Comparison of ENCODE assay signal across 10 cellular contexts in the genomic region with DNA sequence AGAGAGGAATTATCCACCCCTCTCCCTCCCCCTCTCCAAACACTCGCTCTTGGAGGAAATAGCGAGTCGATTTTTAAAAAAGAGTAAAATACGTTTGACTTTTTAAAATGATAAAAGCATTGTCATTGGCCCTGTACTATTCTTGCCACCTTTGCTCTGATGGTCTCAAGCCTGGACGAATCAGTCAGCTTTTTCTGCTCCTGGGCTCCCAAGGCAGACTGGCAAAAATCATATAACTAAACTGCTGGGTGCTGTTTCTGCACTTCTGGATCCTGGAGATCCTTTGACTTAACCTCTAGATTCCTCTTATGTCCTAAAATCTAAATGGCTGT. TPM values are rescaled to one million over a fixed set of nuclear protein-coding genes. Genes with fewer than 3 reads are reported as not detected.
DNase-seq lines count a peak whose midpoint lies in the region; ATAC-seq and TF ChIP-seq lines count a peak whose summit lies in the region.
"Had no signal": no experiment of that assay in that cellular context is flagged by ENCODE, and none has a peak within 500 bp of the region (broad histone marks: within the 10 kb centered on the region; RNA-seq: fewer than 3 reads in every experiment).

No MANE protein-coding gene starts in this region.

- no peak overlapping the region for H3K27ac ChIP-seq in mesodermal cell (ENCODE audit: low read depth, low read length, severe bottlenecking)
- peak overlapping the region; percentile 36 to 64 for H3K27ac ChIP-seq in testis

- H3K9me3 Mint-ChIP-seq in activated CD8-positive, alpha-beta T cell treated with anti-CD3 and anti-CD28 coated beads for 36 hours, result no peaks in the 10 kb centered on the region
- H3K9me3 Mint-ChIP-seq in activated CD8-positive, alpha-beta T cell treated with anti-CD3 and anti-CD28 coated beads, Interleukin-2, amount 10 ng/mL, durations not matched to agents 7 days and 5 days (ENCODE audit: insufficient read depth), result no peaks in the 10 kb centered on the region

- H3K27ac Mint-ChIP-seq in activated CD8-positive, alpha-beta T cell treated with anti-CD3 and anti-CD28 coated beads for 36 hours, result no peak overlapping the region
- H3K27ac Mint-ChIP-seq in activated CD8-positive, alpha-beta T cell treated with anti-CD3 and anti-CD28 coated beads, Interleukin-2, amount 10 ng/mL, durations not matched to agents 7 days and 5 days, result no peak overlapping the region

- peak overlapping the region; percentile 13 for H3K4me3 Mint-ChIP-seq in activated CD8-positive, alpha-beta T cell treated with anti-CD3 and anti-CD28 coated beads for 36 hours
- no peak overlapping the region for H3K4me3 Mint-ChIP-seq in activated CD8-positive, alpha-beta T cell treated with anti-CD3 and anti-CD28 coated beads, Interleukin-2, amount 10 ng/mL, durations not matched to agents 7 days and 5 days

- H3K9me3 ChIP-seq in mesodermal cell (ENCODE audit: control insufficient read depth, low read length), result no peaks in the 10 kb centered on the region
- H3K9me3 ChIP-seq in testis, result no peaks in the 10 kb centered on the region

- H3K36me3 ChIP-seq in mesodermal cell (ENCODE audit: control insufficient read depth, insufficient read depth, low read length) (peaks cover 18% of the 10 kb centered on the region), testis (ENCODE audit: low read depth, missing control alignments) (no peaks in the 10 kb centered on the region)

- WGBS in mesodermal cell (ENCODE audit: insufficient coverage in 2 of 2), 2 experiments, result 80 to 81% methylated on average over 4 to 5 of the region's 5 CpGs
- 24 to 33% methylated on average over 5 of the region's 5 CpGs for WGBS in testis, 2 donors

- intact Hi-C loops in activated CD8-positive, alpha-beta T cell treated with anti-CD3 and anti-CD28 coated beads for 36 hours (cut with micrococcal nuclease), result no loop called here
- intact Hi-C loops in testis (cut with DNase I; ENCODE audit: low total_unique reads), result no loop called here

- no peak for TF ChIP-seq POLR2A in testis (IDR thresholded peaks at IDR 0.05)

- H3K4me1 Mint-ChIP-seq in activated CD8-positive, alpha-beta T cell treated with anti-CD3 and anti-CD28 coated beads for 36 hours (ENCODE audit: low read depth), result peaks cover 34% of the 10 kb centered on the region
- H3K4me1 Mint-ChIP-seq in activated CD8-positive, alpha-beta T cell treated with anti-CD3 and anti-CD28 coated beads, Interleukin-2, amount 10 ng/mL, durations not matched to agents 7 days and 5 days (ENCODE audit: low read depth), result peaks cover 32% of the 10 kb centered on the region

- DNase-seq in activated CD8-positive, alpha-beta T cell treated with anti-CD3 and anti-CD28 coated beads for 36 hours, result no peak
- DNase-seq in activated CD8-positive, alpha-beta T cell treated with anti-CD3 and anti-CD28 coated beads, Interleukin-2, amount 10 ng/mL, durations not matched to agents 7 days and 5 days, result no peak
- DNase-seq in cardiac fibroblast (ENCODE audit: low read depth in 2 of 2) (no peak), testis (no peak), NAMALWA (ENCODE audit: low spot score) (no peak), GM10248 (ENCODE audit: extremely low spot score) (no peak)
- DNase-seq: H9, NCI-H2227 treated with DMSO at 0.1 percent for 48 hours had no signal

- H3K4me3 ChIP-seq in cardiac fibroblast (replicated peaks in 1 of 2; ENCODE audit: low read depth in 2 of 2, low read length in 2 of 2) (peak overlapping the region; percentile 93 to 95), mesodermal cell (ENCODE audit: extremely low read depth, insufficient read depth, low read length, poor library complexity, severe bottlenecking) (peak overlapping the region; percentile 95), testis (no peak overlapping the region)

- no peak for ATAC-seq in activated CD8-positive, alpha-beta T cell treated with anti-CD3 and anti-CD28 coated beads for 36 hours
- ATAC-seq in activated CD8-positive, alpha-beta T cell treated with anti-CD3 and anti-CD28 coated beads, Interleukin-2, amount 10 ng/mL, durations not matched to agents 7 days and 5 days, result no peak
- ATAC-seq in GM18870 (IDR thresholded peaks at IDR 0.05; ENCODE audit: unreplicated experiment), result no peak

- peaks cover 11% of the 10 kb centered on the region for H3K27me3 Mint-ChIP-seq in activated CD8-positive, alpha-beta T cell treated with anti-CD3 and anti-CD28 coated beads for 36 hours
- H3K27me3 Mint-ChIP-seq in activated CD8-positive, alpha-beta T cell treated with anti-CD3 and anti-CD28 coated beads, Interleukin-2, amount 10 ng/mL, durations not matched to agents 7 days and 5 days (ENCODE audit: low read depth), result peaks cover 20% of the 10 kb centered on the region

- CTCF ChIA-PET in activated CD8-positive, alpha-beta T cell treated with anti-CD3 and anti-CD28 coated beads for 36 hours (lab: Charles Lee), result interaction anchor here (1.1 to 2.0 kb wide), 2 partner anchors 13 to 225 kb away, joined by 3 to 5 read pairs; a partner anchor contains a TSS
- CTCF ChIA-PET in activated CD8-positive, alpha-beta T cell treated with anti-CD3 and anti-CD28 coated beads, Interleukin-2, amount 10 ng/mL, durations not matched to agents 7 days and 5 days (lab: Charles Lee), result no interaction called here
- CTCF ChIA-PET in GM10248 (lab: Yijun Ruan, JAX), result interaction anchor here (0.9 to 1.7 kb wide), 3 partner anchors 9 to 29 kb away, joined by 3 to 4 read pairs (median 4); no protein-coding TSS in a partner anchor

- TF ChIP-seq CTCF in activated CD8-positive, alpha-beta T cell treated with anti-CD3 and anti-CD28 coated beads for 36 hours (IDR thresholded peaks at IDR 0.05), result no peak
- TF ChIP-seq CTCF in cardiac fibroblast (IDR thresholded peaks at IDR 0.05; ENCODE audit: low read depth, low read length) (no peak), testis (IDR thresholded peaks at IDR 0.05) (no peak), GM10248 (IDR thresholded peaks at IDR 0.05; ENCODE audit: control extremely low read depth, extremely low read depth, low read depth, missing control alignments) (no peak)

- H3K4me1 ChIP-seq in mesodermal cell (ENCODE audit: control insufficient read depth, insufficient read depth, low read length, poor library complexity, severe bottlenecking) (peaks cover 10% of the 10 kb centered on the region), testis (peaks cover 4% of the 10 kb centered on the region)

- H3K36me3 Mint-ChIP-seq in activated CD8-positive, alpha-beta T cell treated with anti-CD3 and anti-CD28 coated beads for 36 hours (ENCODE audit: low read depth), result no peaks in the 10 kb centered on the region
- H3K36me3 Mint-ChIP-seq in activated CD8-positive, alpha-beta T cell treated with anti-CD3 and anti-CD28 coated beads, Interleukin-2, amount 10 ng/mL, durations not matched to agents 7 days and 5 days (ENCODE audit: low read depth), result no peaks in the 10 kb centered on the region

- H3K27me3 ChIP-seq in testis, result no peaks in the 10 kb centered on the region

- POLR2A ChIA-PET in activated CD8-positive, alpha-beta T cell treated with anti-CD3 and anti-CD28 coated beads for 36 hours (lab: Charles Lee), result no interaction called here
- POLR2A ChIA-PET in activated CD8-positive, alpha-beta T cell treated with anti-CD3 and anti-CD28 coated beads, Interleukin-2, amount 10 ng/mL, durations not matched to agents 7 days and 5 days (lab: Charles Lee), result no interaction called here
- POLR2A ChIA-PET in GM10248 (lab: Yijun Ruan, JAX), result no interaction called here

RNA-seq across cellular contexts. Expression of a gene that starts 1.7 kb away (rescaled TPM):
- 1 to 10 TPM; 2.4 TPM for total RNA-seq in activated CD8-positive, alpha-beta T cell treated with anti-CD3 and anti-CD28 coated beads for 36 hours
- total RNA-seq in activated CD8-positive, alpha-beta T cell treated with anti-CD3 and anti-CD28 coated beads, Interleukin-2, amount 10 ng/mL, durations not matched to agents 7 days and 5 days, result 1 to 10 TPM; 1.6 to 1.8 TPM
- 40.4 TPM for polyA plus RNA-seq in mesodermal cell (2013, experiment 1 of 2)
- 40.2 TPM for polyA plus RNA-seq in mesodermal cell (2013, experiment 2 of 2)
- total RNA-seq in testis, result 10 to 100 TPM; 34.7 to 40.7 TPM
- 55.7 TPM for polyA plus RNA-seq in testis (ENCODE audit: insufficient read depth, low read depth, low replicate concordance)

Comparison
In these comparisons a context has a peak if more than half of its experiments do, and no peak if none do; other contexts are left out.
1. H3K4me3 ChIP-seq: peak in cardiac fibroblast (2 of 2) and mesodermal cell (single experiment); none in testis (0 of 2).
2. RNA of a gene that starts 1.7 kb away (total RNA-seq): 34.7 to 40.7 TPM in testis; 2.4 TPM in activated CD8-positive, alpha-beta T cell treated with anti-CD3 and anti-CD28 coated beads for 36 hours and 1.6 to 1.8 TPM in activated CD8-positive, alpha-beta T cell treated with anti-CD3 and anti-CD28 coated beads, Interleukin-2, amount 10 ng/mL, durations not matched to agents 7 days and 5 days; every median in the first group is over 10 times any median in the second.